ENCODE assay signal across 10 cellular contexts in the genomic region with DNA sequence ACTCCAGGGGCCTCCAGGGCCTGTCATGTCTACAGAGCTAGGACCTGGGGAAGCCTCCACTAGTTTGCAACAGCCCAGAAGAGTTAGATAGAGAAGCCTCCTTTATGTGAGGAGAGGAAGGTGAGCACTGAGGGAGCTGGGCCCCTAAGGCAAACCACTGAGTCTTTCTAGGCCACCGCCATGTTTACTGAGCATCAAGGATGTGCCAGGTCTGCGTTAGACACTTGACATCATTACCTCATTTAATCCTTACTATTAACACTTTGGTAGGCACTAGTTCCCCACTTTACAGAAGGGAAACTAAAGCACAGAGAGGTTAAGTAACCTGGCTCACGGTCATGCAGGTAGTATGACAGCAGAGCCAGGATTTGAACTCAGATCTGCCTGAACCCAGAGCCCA. TPM values are rescaled to one million over a fixed set of nuclear protein-coding genes. Genes with fewer than 3 reads are reported as not detected.
DNase-seq lines count a peak whose midpoint lies in the region; ATAC-seq and TF ChIP-seq lines count a peak whose summit lies in the region.
"Had no signal": no experiment of that assay in that cellular context is flagged by ENCODE, and none has a peak within 500 bp of the region (broad histone marks: within the 10 kb centered on the region; RNA-seq: fewer than 3 reads in every experiment).

No MANE protein-coding gene starts in this region.

- H3K9me3 Mint-ChIP-seq in GM23338: no peaks in the 10 kb centered on the region
- H3K9me3 Mint-ChIP-seq: dendritic cell treated with granulocyte-macrophage colony-stimulating factor and Interleukin-4, amounts not matched to agents 40 ng/mL and 50 ng/mL, for 4 days had no signal

- TF ChIP-seq POLR2A in spleen (IDR thresholded peaks at IDR 0.05) (no peak), prostate gland (IDR thresholded peaks at IDR 0.05) (no peak)

- ATAC-seq in GM23338 (no peak), T-helper 17 cell (no peak), GM19035 (IDR thresholded peaks at IDR 0.05; ENCODE audit: unreplicated experiment) (no peak), GM21717 (IDR thresholded peaks at IDR 0.05; ENCODE audit: unreplicated experiment) (no peak)

- peaks cover 13% of the 10 kb centered on the region for H3K27me3 Mint-ChIP-seq in GM23338 (ENCODE audit: insufficient read depth, low read depth, poor library complexity)
- no peaks in the 10 kb centered on the region for H3K27me3 Mint-ChIP-seq in T-helper 17 cell
- H3K27me3 Mint-ChIP-seq: dendritic cell treated with granulocyte-macrophage colony-stimulating factor and Interleukin-4, amounts not matched to agents 40 ng/mL and 50 ng/mL, for 4 days had no signal

- H3K9me3 ChIP-seq in T-helper 17 cell (ENCODE audit: control insufficient read depth, low read length, poor library complexity, severe bottlenecking): no peaks in the 10 kb centered on the region
- no peaks in the 10 kb centered on the region for H3K9me3 ChIP-seq in hepatocyte (ENCODE audit: low read depth)
- no peaks in the 10 kb centered on the region for H3K9me3 ChIP-seq in spleen
- H3K9me3 ChIP-seq in prostate gland: no peaks in the 10 kb centered on the region

- peaks cover 67% of the 10 kb centered on the region for H3K4me1 ChIP-seq in GM23338 (ENCODE audit: insufficient read depth)
- peaks cover 70% of the 10 kb centered on the region for H3K4me1 ChIP-seq in hepatocyte (ENCODE audit: insufficient read depth)
- peaks cover 88 to 100% (median 99%) of the 10 kb centered on the region in 6 donors for H3K4me1 ChIP-seq in spleen
- H3K4me1 ChIP-seq in prostate gland (replicated peaks): peaks cover 39% of the 10 kb centered on the region

- H3K4me2 ChIP-seq in GM23338: peak overlapping the region; percentile 65; the same call in 1 of the 2 replicates
- peak overlapping the region; percentile 52 for H3K4me2 ChIP-seq in hepatocyte

- peaks cover 21% of the 10 kb centered on the region for H4K20me1 ChIP-seq in GM23338 (replicated peaks; ENCODE audit: insufficient read depth)
- H4K20me1 ChIP-seq in hepatocyte (ENCODE audit: insufficient read depth, poor library complexity, severe bottlenecking): peaks cover 99% of the 10 kb centered on the region

- intact Hi-C loops in spleen (cut with DNase I; ENCODE audit: low total_unique reads): loop anchor here (5.0 kb wide), 1 partner anchor 74 kb away; no protein-coding TSS in a partner anchor
- intact Hi-C loops in prostate gland (cut with DNase I): loop anchor here (2.0 kb wide), 1 partner anchor 63 kb away; no protein-coding TSS in a partner anchor

- H3K27ac ChIP-seq in GM23338 (ENCODE audit: low read depth) (peak overlapping the region; percentile 61; the same call in 1 of the 2 replicates), hepatocyte (no peak overlapping the region), spleen (peak overlapping the region in 6 of 8 donors; percentile 42 to 74 (median 72)), prostate gland (no peak overlapping the region)

- H3K79me2 ChIP-seq in GM23338 (replicated peaks; ENCODE audit: insufficient read depth): peaks cover 97% of the 10 kb centered on the region
- H3K79me2 ChIP-seq in hepatocyte: peaks cover 99% of the 10 kb centered on the region

- H2AFZ ChIP-seq in GM23338: no peak overlapping the region
- H2AFZ ChIP-seq in hepatocyte: no peak overlapping the region

- H3K27ac Mint-ChIP-seq in GM23338 (peak overlapping the region; percentile 42; the same call in 1 of the 2 replicates), T-helper 17 cell (peak overlapping the region; percentile 98)
- H3K27ac Mint-ChIP-seq: dendritic cell treated with granulocyte-macrophage colony-stimulating factor and Interleukin-4, amounts not matched to agents 40 ng/mL and 50 ng/mL, for 4 days had no signal

- peaks cover 69% of the 10 kb centered on the region for H3K4me1 Mint-ChIP-seq in GM23338
- H3K4me1 Mint-ChIP-seq in T-helper 17 cell: peaks cover 64% of the 10 kb centered on the region

- peaks cover 10% of the 10 kb centered on the region for H3K36me3 Mint-ChIP-seq in GM23338 (ENCODE audit: low read depth)
- H3K36me3 Mint-ChIP-seq in T-helper 17 cell (ENCODE audit: low read depth): no peaks in the 10 kb centered on the region

- TF ChIP-seq CTCF in GM23338 (conservative IDR thresholded peaks at IDR 0.05; ENCODE audit: low read depth in 2 of 2) (no peak), hepatocyte (IDR thresholded peaks at IDR 0.05; ENCODE audit: poor library complexity) (no peak), spleen (IDR thresholded peaks at IDR 0.05 in 8 of 11, conservative IDR thresholded peaks at IDR 0.05 in 3 of 11) (no peak), prostate gland (IDR thresholded peaks at IDR 0.05) (no peak)

- H3K36me3 ChIP-seq in GM23338 (ENCODE audit: insufficient read depth): peaks cover 3% of the 10 kb centered on the region; the same call in 1 of the 2 replicates
- H3K36me3 ChIP-seq in hepatocyte (replicated peaks; ENCODE audit: insufficient read depth, low read depth): no peaks in the 10 kb centered on the region
- H3K36me3 ChIP-seq in spleen: peaks cover 0 to 24% (median 7%) of the 10 kb centered on the region in 6 donors
- H3K36me3 ChIP-seq in prostate gland: no peaks in the 10 kb centered on the region

- 93% methylated on average over 3 of the region's 3 CpGs for WGBS in hepatocyte (ENCODE audit: low lambda C conversion rate, missing lambda C conversion rate)
- 66 to 81% (median 77%) methylated on average over 3 of the region's 3 CpGs for WGBS in spleen, 5 donors
- 58% methylated on average over 3 of the region's 3 CpGs for WGBS in prostate gland

- H3K4me3 ChIP-seq in GM23338 (no peak overlapping the region), hepatocyte (no peak overlapping the region), spleen (peak overlapping the region in 1 of 8 donors; percentile 2), prostate gland (no peak overlapping the region)

- peaks cover 13% of the 10 kb centered on the region for H3F3A ChIP-seq in GM23338 (replicated peaks; ENCODE audit: low read depth)

- no peak for DNase-seq in GM23338 (ENCODE audit: low spot score)
- DNase-seq in T-helper 17 cell: no peak
- no peak for DNase-seq in hepatocyte (ENCODE audit: low spot score)
- DNase-seq in spleen: no peak
- no peak for DNase-seq in prostate gland (ENCODE audit: low spot score)
- DNase-seq: DMS 273 treated with DMSO at 0.1 percent for 48 hours, NCI-H1930 had no signal

- no peaks in the 10 kb centered on the region for H3K27me3 ChIP-seq in GM23338 (ENCODE audit: insufficient read depth)
- H3K27me3 ChIP-seq in hepatocyte: no peaks in the 10 kb centered on the region
- H3K27me3 ChIP-seq in spleen (replicated peaks in 1 of 7): no peaks in the 10 kb centered on the region
- no peaks in the 10 kb centered on the region for H3K27me3 ChIP-seq in prostate gland (replicated peaks; ENCODE audit: insufficient read depth)

- no peak overlapping the region; the same call in 2 of the 3 replicates for H3K4me3 Mint-ChIP-seq in GM23338
- H3K4me3 Mint-ChIP-seq in T-helper 17 cell: peak overlapping the region; percentile 82
- H3K4me3 Mint-ChIP-seq: dendritic cell treated with granulocyte-macrophage colony-stimulating factor and Interleukin-4, amounts not matched to agents 40 ng/mL and 50 ng/mL, for 4 days had no signal

- H3K9me2 ChIP-seq in GM23338 (ENCODE audit: insufficient read depth) (no peaks in the 10 kb centered on the region), hepatocyte (replicated peaks; ENCODE audit: insufficient read depth) (no peaks in the 10 kb centered on the region)

TF ChIP-seq in GM23338, 12 proteins besides CTCF, POLR2A, EP300 and RAD21:
- TF ChIP-seq STAT1 (IDR thresholded peaks at IDR 0.05; ENCODE audit: unreplicated experiment): no peak
- TF ChIP-seq POLR2AphosphoS5 (IDR thresholded peaks at IDR 0.05; ENCODE audit: low read depth): no peak
- TF ChIP-seq ZNF114 (CRISPR knock-in tag; IDR thresholded peaks at IDR 0.05): no peak
- no peak for TF ChIP-seq EZH2 (IDR thresholded peaks at IDR 0.05; ENCODE audit: low read depth, unreplicated experiment)

RNA-seq across cellular contexts. Expression of gene CTDSP2, which starts 12.9 kb away (rescaled TPM):
- total RNA-seq in GM23338 (2014; rRNA removed; shearing (Covaris generic)): 66.3 and 81.9 TPM in 2 replicates
- polyA plus RNA-seq in GM23338 (2016; fragmentation: Nextera tagmentation; extraction: Ambion mirVana) (20.8 and 22.8 TPM in 2 replicates), hepatocyte (59.3 and 75.9 TPM in 2 replicates), spleen (10 to 100 TPM; 22.2 to 43.5 (median 23.8) TPM)
- total RNA-seq in T-helper 17 cell (100 to 1,000 TPM; 114 to 132 TPM), hepatocyte (96.8 and 107 TPM in 2 replicates), spleen (100 to 1,000 TPM; 140 to 203 (median 181) TPM), prostate gland (100 to 1,000 TPM in 1 of 2 donors, 10 to 100 TPM in 1; 99.2 to 159 TPM)

RNA-seq across cellular contexts. Expression of gene AVIL, which starts 15.1 kb away (rescaled TPM):
- 0.12 and 0.17 TPM in 2 replicates for total RNA-seq in GM23338 (2014; rRNA removed; shearing (Covaris generic))
- polyA plus RNA-seq in GM23338 (2016; fragmentation: Nextera tagmentation; extraction: Ambion mirVana): 0.59 and 1.3 TPM in 2 replicates
- 1 to 10 TPM; 1.3 to 1.4 TPM for total RNA-seq in T-helper 17 cell
- total RNA-seq in hepatocyte: 1.0 and 2.4 TPM in 2 replicates
- polyA plus RNA-seq in hepatocyte: 0.93 and 1.3 TPM in 2 replicates
- 10 to 100 TPM in 1 of 7 donors, 1 to 10 TPM in 6; 4.8 to 18.6 (median 7.3) TPM for total RNA-seq in spleen
- 1 to 10 TPM; 2.0 to 3.2 (median 2.8) TPM for polyA plus RNA-seq in spleen
- 1 to 10 TPM; 3.1 to 3.5 TPM for total RNA-seq in prostate gland

RNA-seq across cellular contexts. Expression of gene TSFM, which starts 51.1 kb away (rescaled TPM):
- total RNA-seq in GM23338 (2014; rRNA removed; shearing (Covaris generic)): 29.5 and 30.9 TPM in 2 replicates
- polyA plus RNA-seq in GM23338 (2016; fragmentation: Nextera tagmentation; extraction: Ambion mirVana) (41.7 and 43.1 TPM in 2 replicates), hepatocyte (38.9 and 46.8 TPM in 2 replicates), spleen (10 to 100 TPM; 20.7 to 38.2 (median 32.5) TPM)
- total RNA-seq in T-helper 17 cell (10 to 100 TPM; 12.5 to 17.9 TPM), hepatocyte (15.7 and 25.9 TPM in 2 replicates), spleen (10 to 100 TPM; 13.2 to 29.8 (median 16.3) TPM), prostate gland (10 to 100 TPM; 24.3 to 39.6 TPM)

Comparison
In these comparisons a context has a peak if more than half of its experiments do, and no peak if none do; other contexts are left out.
1. H3K27ac ChIP-seq: peak in GM23338 (single experiment) and spleen (6 of 8); none in hepatocyte (single experiment) and prostate gland (0 of 2).